14 cellular contexts compared by ENCODE assay signal in genomic region chr7:47478926-47479791, GRCh38.
DNase-seq lines count a peak whose midpoint lies in the region; ATAC-seq and TF ChIP-seq lines count a peak whose summit lies in the region.
"Had no signal": no experiment of that assay in that cellular context is flagged by ENCODE, and none has a peak within 500 bp of the region (broad histone marks: within the 10 kb centered on the region; RNA-seq: fewer than 3 reads in every experiment).

No MANE protein-coding gene starts in this region.

- peak overlapping the region; percentile 10 to 49 (median 43) for H3K27ac Mint-ChIP-seq in nephron
- H3K27ac Mint-ChIP-seq: effector memory CD8-positive, alpha-beta T cell had no signal

- H3K4me1 Mint-ChIP-seq in nephron: peaks cover 44% of the 10 kb centered on the region

- H3K36me3 Mint-ChIP-seq in nephron (ENCODE audit: low read depth): peaks cover 3% of the 10 kb centered on the region

- no peaks in the 10 kb centered on the region for H3K27me3 Mint-ChIP-seq in nephron (ENCODE audit: low read depth)
- H3K27me3 Mint-ChIP-seq: effector memory CD8-positive, alpha-beta T cell had no signal

- CTCF ChIA-PET in HEK293T (lab: Yijun Ruan, JAX): interaction anchor here (0.6 kb wide), 1 partner anchor 14 kb away, joined by 4 read pairs; no protein-coding TSS in a partner anchor

- no peaks in the 10 kb centered on the region for H3K27me3 ChIP-seq in heart right ventricle
- no peaks in the 10 kb centered on the region for H3K27me3 ChIP-seq in upper lobe of right lung
- H3K27me3 ChIP-seq: foreskin keratinocyte had no signal

- intact Hi-C loops in heart right ventricle (cut with DNase I) (no loop called here), Right ventricle myocardium inferior (cut with DNase I) (no loop called here), upper lobe of right lung (cut with DNase I) (no loop called here)

- H3K4me3 Mint-ChIP-seq in nephron: no peak overlapping the region
- H3K4me3 Mint-ChIP-seq: effector memory CD8-positive, alpha-beta T cell had no signal

- no peaks in the 10 kb centered on the region for H3K9me3 Mint-ChIP-seq in nephron
- H3K9me3 Mint-ChIP-seq: effector memory CD8-positive, alpha-beta T cell had no signal

- 78 to 85% methylated on average over 18 of the region's 18 CpGs for WGBS in heart right ventricle, 2 donors

- TF ChIP-seq CTCF in heart right ventricle (IDR thresholded peaks at IDR 0.05): no peak
- TF ChIP-seq CTCF in coronary artery (IDR thresholded peaks at IDR 0.05): no peak
- no peak for TF ChIP-seq CTCF in nephron (IDR thresholded peaks at IDR 0.05; ENCODE audit: unreplicated experiment in 3 of 3)
- no peak for TF ChIP-seq CTCF in upper lobe of right lung (IDR thresholded peaks at IDR 0.05)

- DNase-seq in heart right ventricle (no peak), Right ventricle myocardium inferior (ENCODE audit: missing footprints) (no peak), coronary artery (ENCODE audit: low spot score) (no peak), upper lobe of right lung (no peak), HEK293T (ENCODE audit: extremely low spot score) (no peak)
- DNase-seq: activated effector memory CD4-positive, alpha-beta T cell treated with Interleukin-2 at 50 U/mL for 16 hours; effector memory CD8-positive, alpha-beta T cell; foreskin keratinocyte; NCI-H1092 treated with DMSO at 0.1 percent for 48 hours; NCI-H524 treated with DMSO at 0.1 percent for 48 hours; SHP77 had no signal

- no peak for ATAC-seq in heart right ventricle
- no peak for ATAC-seq in Right ventricle myocardium inferior
- no peak for ATAC-seq in upper lobe of right lung
- no peak for ATAC-seq in HG03439 (IDR thresholded peaks at IDR 0.05; ENCODE audit: unreplicated experiment)
- ATAC-seq in GM18867 (IDR thresholded peaks at IDR 0.05; ENCODE audit: unreplicated experiment): no peak
- ATAC-seq: effector memory CD8-positive, alpha-beta T cell; foreskin keratinocyte had no signal

- H3K9me3 ChIP-seq in heart right ventricle (no peaks in the 10 kb centered on the region), upper lobe of right lung (no peaks in the 10 kb centered on the region)

- H3K4me1 ChIP-seq in heart right ventricle (peaks cover 15 to 92% (median 66%) of the 10 kb centered on the region in 9 donors), upper lobe of right lung (peaks cover 86% of the 10 kb centered on the region)
- H3K4me1 ChIP-seq: foreskin keratinocyte had no signal

- H3K36me3 ChIP-seq in heart right ventricle: no peaks in the 10 kb centered on the region
- no peaks in the 10 kb centered on the region for H3K36me3 ChIP-seq in upper lobe of right lung

- POLR2A ChIA-PET in HEK293T (lab: Yijun Ruan, JAX): no interaction called here

- H3K27ac ChIP-seq in heart right ventricle (peak overlapping the region in 7 of 10 donors; percentile 5 to 89 (median 41)), coronary artery (peak overlapping the region; percentile 73 to 90), upper lobe of right lung (peak overlapping the region; percentile 48)
- H3K27ac ChIP-seq: foreskin keratinocyte had no signal

- H3K4me3 ChIP-seq in heart right ventricle: peak overlapping the region in 1 of 10 donors; percentile 41
- H3K4me3 ChIP-seq in coronary artery: no peak overlapping the region
- H3K4me3 ChIP-seq in upper lobe of right lung: no peak overlapping the region

TF ChIP-seq in HEK293T, 16 proteins besides CTCF, POLR2A, EP300 and RAD21:
- no peak for TF ChIP-seq LEF1 (IDR thresholded peaks at IDR 0.05; ENCODE audit: borderline replicate concordance)
- TF ChIP-seq SP1 (IDR thresholded peaks at IDR 0.05): no peak
- no peak for TF ChIP-seq NFRKB (IDR thresholded peaks at IDR 0.05)
- no peak for TF ChIP-seq ARNT (IDR thresholded peaks at IDR 0.05)
- no peak for TF ChIP-seq FOXK2 (IDR thresholded peaks at IDR 0.05)
- TF ChIP-seq ZNF384 (IDR thresholded peaks at IDR 0.05): no peak
- no peak for TF ChIP-seq FOXM1 (IDR thresholded peaks at IDR 0.05; ENCODE audit: borderline replicate concordance)
- TF ChIP-seq ELF4 (IDR thresholded peaks at IDR 0.05): no peak
- no peak for TF ChIP-seq TARDBP (IDR thresholded peaks at IDR 0.05)
